Comparison of ENCODE assay signal across 14 cellular contexts in genomic region chr16:47848481-47849109, GRCh38.
DNase-seq lines count a peak whose midpoint lies in the region; ATAC-seq and TF ChIP-seq lines count a peak whose summit lies in the region.
"Had no signal": no experiment of that assay in that cellular context is flagged by ENCODE, and none has a peak within 500 bp of the region (broad histone marks: within the 10 kb centered on the region; RNA-seq: fewer than 3 reads in every experiment).

No MANE protein-coding gene starts in this region.

- H3K9ac ChIP-seq in adipocyte (ENCODE audit: low read length): no peak overlapping the region

- H3K4me3 Mint-ChIP-seq in osteocyte (ENCODE audit: unreplicated experiment): no peak overlapping the region
- H3K4me3 Mint-ChIP-seq: activated CD4-positive, alpha-beta memory T cell treated with anti-CD3 and anti-CD28 coated beads for 36 hours; activated naive CD4-positive, alpha-beta T cell treated with anti-CD3 and anti-CD28 coated beads, Interleukin-2, amount 10 ng/mL, durations not matched to agents 7 days and 5 days; CD14-positive monocyte; naive B cell had no signal

- TF ChIP-seq CTCF in foreskin keratinocyte (conservative IDR thresholded peaks at IDR 0.05): no peak
- no peak for TF ChIP-seq CTCF in osteocyte (IDR thresholded peaks at IDR 0.05)

- no peaks in the 10 kb centered on the region for H3K9me3 Mint-ChIP-seq in osteocyte (ENCODE audit: unreplicated experiment)
- H3K9me3 Mint-ChIP-seq: activated CD4-positive, alpha-beta memory T cell treated with anti-CD3 and anti-CD28 coated beads for 36 hours had no signal

- no peak overlapping the region for H3K4me3 ChIP-seq in H7 (ENCODE audit: insufficient read depth, low read depth, low read length)
- H3K4me3 ChIP-seq in adipocyte (ENCODE audit: low read length): no peak overlapping the region

- peak overlapping the region; percentile 64 for H3K27ac ChIP-seq in foreskin keratinocyte

- DNase-seq in H7: peak; percentile 38
- peak; percentile 7 for DNase-seq in adipocyte (ENCODE audit: low read depth)
- DNase-seq in foreskin keratinocyte: peak; percentile 86 to 91
- peak; percentile 19 for DNase-seq in osteocyte (ENCODE audit: extremely low spot score, unreplicated experiment)
- DNase-seq in GDM1 (lab: John Stamatoyannopoulos, UW): no peak
- no peak for DNase-seq in activated effector memory CD4-positive, alpha-beta T cell treated with anti-CD3 and anti-CD28 coated beads, Interleukin-2, amount 50 U/mL, for 16 hours
- DNase-seq in stimulated activated naive CD4-positive, alpha-beta T cell treated with Interleukin-2 at 50 U/mL for 16 hours (lab: John Stamatoyannopoulos, UW): no peak
- DNase-seq: activated CD4-positive, alpha-beta memory T cell treated with anti-CD3 and anti-CD28 coated beads for 36 hours; activated naive CD4-positive, alpha-beta T cell treated with anti-CD3 and anti-CD28 coated beads, Interleukin-2, amount 10 ng/mL, durations not matched to agents 7 days and 5 days; naive B cell; NCI-H1417 treated with DMSO at 0.1 percent for 48 hours; small intestine had no signal

- no peaks in the 10 kb centered on the region for H3K27me3 Mint-ChIP-seq in osteocyte (ENCODE audit: unreplicated experiment)
- H3K27me3 Mint-ChIP-seq: activated CD4-positive, alpha-beta memory T cell treated with anti-CD3 and anti-CD28 coated beads for 36 hours; activated naive CD4-positive, alpha-beta T cell treated with anti-CD3 and anti-CD28 coated beads, Interleukin-2, amount 10 ng/mL, durations not matched to agents 7 days and 5 days had no signal

- H3K27ac Mint-ChIP-seq in osteocyte (ENCODE audit: unreplicated experiment): no peak overlapping the region
- H3K27ac Mint-ChIP-seq: activated CD4-positive, alpha-beta memory T cell treated with anti-CD3 and anti-CD28 coated beads for 36 hours; activated naive CD4-positive, alpha-beta T cell treated with anti-CD3 and anti-CD28 coated beads, Interleukin-2, amount 10 ng/mL, durations not matched to agents 7 days and 5 days; CD14-positive monocyte; naive B cell had no signal

- H3K4me1 ChIP-seq in adipocyte (ENCODE audit: control insufficient read depth, insufficient read depth, low read length) (no peaks in the 10 kb centered on the region), foreskin keratinocyte (peaks cover 22% of the 10 kb centered on the region)

- ATAC-seq in foreskin keratinocyte (peak; percentile 84), HG02571 (IDR thresholded peaks at IDR 0.05; ENCODE audit: unreplicated experiment) (no peak)

- H3K36me3 ChIP-seq in H7 (replicated peaks; ENCODE audit: control insufficient read depth, insufficient read depth, low read length): no peaks in the 10 kb centered on the region
- no peaks in the 10 kb centered on the region for H3K36me3 ChIP-seq in adipocyte (ENCODE audit: control insufficient read depth, insufficient read depth, low read length, severe bottlenecking)

- H3K9me3 ChIP-seq in adipocyte (ENCODE audit: control insufficient read depth, low read length): no peaks in the 10 kb centered on the region

- H3K27me3 ChIP-seq in H7 (ENCODE audit: control insufficient read depth, insufficient read depth, low read length) (peaks cover 2% of the 10 kb centered on the region; the same call in 1 of the 2 replicates), adipocyte (replicated peaks; ENCODE audit: control insufficient read depth, insufficient read depth, low read length) (peaks cover 7% of the 10 kb centered on the region), foreskin keratinocyte (no peaks in the 10 kb centered on the region)

- no peaks in the 10 kb centered on the region for H3K4me1 Mint-ChIP-seq in osteocyte (ENCODE audit: unreplicated experiment)
- H3K4me1 Mint-ChIP-seq: activated naive CD4-positive, alpha-beta T cell treated with anti-CD3 and anti-CD28 coated beads, Interleukin-2, amount 10 ng/mL, durations not matched to agents 7 days and 5 days; CD14-positive monocyte; naive B cell had no signal

- H3K36me3 Mint-ChIP-seq in osteocyte (ENCODE audit: unreplicated experiment): no peaks in the 10 kb centered on the region
- H3K36me3 Mint-ChIP-seq: activated CD4-positive, alpha-beta memory T cell treated with anti-CD3 and anti-CD28 coated beads for 36 hours; activated naive CD4-positive, alpha-beta T cell treated with anti-CD3 and anti-CD28 coated beads, Interleukin-2, amount 10 ng/mL, durations not matched to agents 7 days and 5 days; CD14-positive monocyte; naive B cell had no signal

Comparison
In these comparisons a context has a peak if more than half of its experiments do, and no peak if none do; other contexts are left out.
1. DNase-seq: peak in H7 (single experiment), adipocyte (single experiment), foreskin keratinocyte (2 of 2) and osteocyte (single experiment); none in GDM1 (single experiment), activated effector memory CD4-positive, alpha-beta T cell treated with anti-CD3 and anti-CD28 coated beads, Interleukin-2, amount 50 U/mL, for 16 hours (single experiment) and stimulated activated naive CD4-positive, alpha-beta T cell treated with Interleukin-2 at 50 U/mL for 16 hours (single experiment).